Comparison of ENCODE assay signal across 1 cellular context in genomic region chr1:2177946-2178538, GRCh38.
TF ChIP-seq lines count a peak whose summit lies in the region.

No MANE protein-coding gene starts in this region.

TF ChIP-seq in HepG2, 621 proteins besides CTCF, POLR2A, EP300 and RAD21:
- TF ChIP-seq KDM6A (CRISPR knock-in tag; IDR thresholded peaks at IDR 0.05; ENCODE audit: low read depth) (no peak), ZNF687 (CRISPR knock-in tag; IDR thresholded peaks at IDR 0.05) (0 out of 2 replicates have a peak, but pooled peaks have one; percentile 11), ZNF883 (CRISPR knock-in tag; IDR thresholded peaks at IDR 0.05; ENCODE audit: not compliant biosample characterization) (no peak), ATF7 (IDR thresholded peaks at IDR 0.05) (peak; percentile 55; the same call in 1 of the 2 replicates), ATF7 (CRISPR knock-in tag; IDR thresholded peaks at IDR 0.05) (no peak), ZFP1 (CRISPR knock-in tag; IDR thresholded peaks at IDR 0.05) (no peak)
TF ChIP-seq in HepG2: peak in this region for 2.
